Comparison of ENCODE assay signal across 8 cellular contexts in the genomic region with DNA sequence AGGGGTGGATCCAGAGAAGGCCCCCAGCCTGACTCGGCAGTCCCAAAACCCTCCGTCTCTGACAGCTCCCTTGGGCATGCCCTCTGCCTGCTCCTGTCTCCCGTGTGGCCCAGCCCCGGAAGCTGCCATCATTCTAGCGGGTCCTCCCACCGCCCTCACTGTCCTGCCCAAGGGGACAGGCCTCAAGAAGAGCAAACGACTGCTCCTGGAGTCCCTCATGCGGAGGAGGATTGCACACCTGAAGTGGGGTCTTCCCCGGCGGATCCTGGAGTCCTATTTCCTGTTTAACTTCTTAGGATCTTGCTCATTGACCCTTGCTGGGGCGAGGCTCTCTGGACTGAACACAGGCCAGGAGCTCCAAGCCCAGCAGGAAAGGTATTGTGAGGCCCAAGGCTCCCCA. TPM values are rescaled to one million over a fixed set of nuclear protein-coding genes. Genes with fewer than 3 reads are reported as not detected.
DNase-seq lines count a peak whose midpoint lies in the region; ATAC-seq and TF ChIP-seq lines count a peak whose summit lies in the region.

No MANE protein-coding gene starts in this region.

- H3K4me2 ChIP-seq in PC-3 (ENCODE audit: low read length) = no peak overlapping the region; the same call in 1 of the 2 replicates
- no peak overlapping the region for H3K4me2 ChIP-seq in parathyroid adenoma (ENCODE audit: low read length)

- intact Hi-C loops in PC-3 (cut with micrococcal nuclease) = loop anchor here (2.0 kb wide), 1 partner anchor 244 kb away; no protein-coding TSS in a partner anchor

- POLR2A ChIA-PET in PC-3 (lab: Charles Lee; ENCODE audit: unreplicated experiment) = no interaction called here

- H2AFZ ChIP-seq in PC-3 (ENCODE audit: low read length) (peak overlapping the region; percentile 57), parathyroid adenoma (peak overlapping the region; percentile 77)

- H3K9me3 ChIP-seq in PC-3 (ENCODE audit: low read length) (no peaks in the 10 kb centered on the region), parathyroid adenoma (ENCODE audit: control insufficient read depth, low read length) (no peaks in the 10 kb centered on the region)

- H3K9ac ChIP-seq in PC-3 (ENCODE audit: low read length) = no peak overlapping the region
- H3K9ac ChIP-seq in parathyroid adenoma = no peak overlapping the region

- DNase-seq in PC-3 (no peak), endothelial cell (ENCODE audit: low spot score) (no peak), foreskin fibroblast (no peak)
- DNase-seq in stimulated activated CD4-positive, alpha-beta T cell treated with anti-CD3 and anti-CD28 coated beads, Interleukin-1b, Interleukin-23, amount 100 ng/mL, for 48 hours = no peak

- no peaks in the 10 kb centered on the region for H3K36me3 Mint-ChIP-seq in endothelial cell (ENCODE audit: low read depth, unreplicated experiment)

- H3K27me3 ChIP-seq in PC-3 (ENCODE audit: low read length) = no peaks in the 10 kb centered on the region
- H3K27me3 ChIP-seq in parathyroid adenoma (ENCODE audit: control insufficient read depth, insufficient read depth, low read length) = no peaks in the 10 kb centered on the region

- H3K4me3 ChIP-seq in PC-3 (ENCODE audit: low read length) = no peak overlapping the region
- no peak overlapping the region for H3K4me3 ChIP-seq in parathyroid adenoma (ENCODE audit: low read depth, low read length)
- no peak overlapping the region for H3K4me3 ChIP-seq in foreskin fibroblast (ENCODE audit: low read depth in 1 of 2, low read length in 2 of 2)

- no peaks in the 10 kb centered on the region for H4K20me1 ChIP-seq in PC-3 (ENCODE audit: low read length)

- H3K27ac ChIP-seq in PC-3 (ENCODE audit: low read length) = no peak overlapping the region
- no peak overlapping the region for H3K27ac ChIP-seq in parathyroid adenoma

- no peak for TF ChIP-seq CTCF in PC-3 (conservative IDR thresholded peaks at IDR 0.05; ENCODE audit: low read depth, low read length)
- no peak for TF ChIP-seq CTCF in endothelial cell (IDR thresholded peaks at IDR 0.05; ENCODE audit: unreplicated experiment)
- no peak for TF ChIP-seq CTCF in parathyroid adenoma (IDR thresholded peaks at IDR 0.05)
- TF ChIP-seq CTCF in foreskin fibroblast (IDR thresholded peaks at IDR 0.05; ENCODE audit: low read depth, low read length) = no peak

- H3K4me1 ChIP-seq in PC-3 (ENCODE audit: insufficient read depth, low read length) (0 out of 2 replicates have a peak, but pooled peaks cover 3% of the 10 kb centered on the region), parathyroid adenoma (no peaks in the 10 kb centered on the region)

- ATAC-seq in GM18907 (IDR thresholded peaks at IDR 0.05; ENCODE audit: unreplicated experiment) = peak; percentile 19
- peak; percentile 12 for ATAC-seq in PC-3
- ATAC-seq in GM21619 (IDR thresholded peaks at IDR 0.05; ENCODE audit: unreplicated experiment) = no peak
- ATAC-seq in GM18873 (IDR thresholded peaks at IDR 0.05; ENCODE audit: low FRiP score, unreplicated experiment) = no peak

- no peaks in the 10 kb centered on the region for H3K4me1 Mint-ChIP-seq in endothelial cell (ENCODE audit: unreplicated experiment)

- H3F3A ChIP-seq in PC-3 (ENCODE audit: low read length, unreplicated experiment) = no peaks in the 10 kb centered on the region

- H3K9me3 Mint-ChIP-seq in endothelial cell (ENCODE audit: unreplicated experiment) = no peaks in the 10 kb centered on the region

- H3K36me3 ChIP-seq in PC-3 (ENCODE audit: low read depth, low read length) (no peaks in the 10 kb centered on the region), parathyroid adenoma (ENCODE audit: control insufficient read depth, insufficient read depth, low read length) (no peaks in the 10 kb centered on the region)

- H3K9me2 ChIP-seq in PC-3 (replicated peaks; ENCODE audit: low read length) = no peaks in the 10 kb centered on the region

- peak overlapping the region; percentile 43 for H3K4me3 Mint-ChIP-seq in endothelial cell (ENCODE audit: unreplicated experiment)

- peak overlapping the region; percentile 86 for H3K27ac Mint-ChIP-seq in endothelial cell (ENCODE audit: unreplicated experiment)

- H3K79me2 ChIP-seq in PC-3 (ENCODE audit: low read length) (no peaks in the 10 kb centered on the region), parathyroid adenoma (no peaks in the 10 kb centered on the region)

- BruUV-seq in PC-3 (replicated peaks; lab: Mats Ljungman, UMichigan) = no TSS peak

- no peaks in the 10 kb centered on the region for H3K27me3 Mint-ChIP-seq in endothelial cell (ENCODE audit: unreplicated experiment)

- CTCF ChIA-PET in PC-3 (lab: Charles Lee) = interaction anchor here (0.6 to 1.4 kb wide), 5 partner anchors 9 to 777 kb away, joined by 3 to 9 read pairs (median 6); no protein-coding TSS in a partner anchor

RNA-seq across cellular contexts. Expression of a gene that starts 2.6 kb away (rescaled TPM):
- total RNA-seq in PC-3 (2014; rRNA removed) (1.4 TPM in 1 of 2 replicates, not detected in the other), endothelial cell (ENCODE audit: unreplicated experiment) (0.38 TPM)

RNA-seq across cellular contexts. Expression of a gene that starts 8.0 kb away (rescaled TPM):
- total RNA-seq in PC-3 (2014; rRNA removed) (159 and 173 TPM in 2 replicates), endothelial cell (ENCODE audit: unreplicated experiment) (133 TPM)

Comparison
In these comparisons a context has a peak if more than half of its experiments do, and no peak if none do; other contexts are left out.
1. ATAC-seq: peak in GM18907 (single experiment) and PC-3 (single experiment); none in GM21619 (single experiment) and GM18873 (single experiment).